ENCODE assay signal across 16 cellular contexts in the genomic region with DNA sequence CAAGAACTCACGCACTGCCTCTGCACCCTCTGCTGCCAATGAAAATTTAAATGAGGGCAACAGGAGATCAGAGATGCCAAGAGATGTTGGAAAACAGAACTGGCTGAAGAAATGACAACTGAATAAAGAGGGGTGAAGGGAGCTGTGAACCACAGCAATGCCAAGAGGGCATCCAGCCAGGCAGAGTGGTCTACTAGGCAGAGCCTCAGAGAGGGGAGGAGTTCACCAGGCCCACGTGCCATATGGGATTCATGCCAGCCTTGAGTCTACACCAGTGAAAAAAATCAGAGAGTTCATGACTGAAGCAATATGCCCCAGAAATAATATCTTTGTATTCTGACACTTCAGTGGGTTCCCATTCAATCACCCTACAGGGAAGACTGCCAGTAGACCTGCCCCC. TPM values are rescaled to one million over a fixed set of nuclear protein-coding genes. Genes with fewer than 3 reads are reported as not detected.
A peak's percentile ranks its signal among the peaks of the same experiment; 100 is the strongest.
DNase-seq lines count a peak whose midpoint lies in the region; ATAC-seq, FAIRE-seq and TF ChIP-seq lines count a peak whose summit lies in the region.
"Had no signal": no experiment of that assay in that cellular context is flagged by ENCODE, and none has a peak within 500 bp of the region (broad histone marks: within the 10 kb centered on the region; RNA-seq: fewer than 3 reads in every experiment).

No MANE protein-coding gene starts in this region.

- no peak for TF ChIP-seq RAD21 in HepG2 (CRISPR knock-in tag; IDR thresholded peaks at IDR 0.05)

- TF ChIP-seq EP300 in HepG2 (IDR thresholded peaks at IDR 0.05; ENCODE audit: low read depth in 2 of 2, low read length in 2 of 2) (no peak), HepG2 (CRISPR knock-in tag; IDR thresholded peaks at IDR 0.05; ENCODE audit: borderline replicate concordance) (no peak)

- H3K9ac ChIP-seq in HepG2 (ENCODE audit: insufficient read depth, low read depth, low read length), result no peak overlapping the region
- H3K9ac ChIP-seq in endodermal cell (ENCODE audit: extremely low read depth, low read length, poor library complexity, severe bottlenecking), result no peak overlapping the region

- peak overlapping the region; percentile 96 for H3K4me3 Mint-ChIP-seq in activated naive CD8-positive, alpha-beta T cell
- no peak overlapping the region for H3K4me3 Mint-ChIP-seq in activated naive CD8-positive, alpha-beta T cell treated with anti-CD3 and anti-CD28 coated beads, Interleukin-2, amount 50 U/mL, for 24 hours
- H3K4me3 Mint-ChIP-seq in activated CD4-positive, alpha-beta memory T cell treated with anti-CD3 and anti-CD28 coated beads, Interleukin-2, amount 10 ng/mL, durations not matched to agents 7 days and 5 days, result peak overlapping the region; percentile 27
- no peak overlapping the region for H3K4me3 Mint-ChIP-seq in endodermal cell

- in situ Hi-C loops in HepG2 (cut with HindIII; ENCODE audit: extremely low pct_ligation_motif_present, low pct_unique_long_range_greater_than_20kb), result loop anchor here (10.0 kb wide), 1 partner anchor 50 kb away; no protein-coding TSS in a partner anchor

- no peaks in the 10 kb centered on the region for H3K9me3 Mint-ChIP-seq in activated naive CD8-positive, alpha-beta T cell (ENCODE audit: low read depth)
- no peaks in the 10 kb centered on the region for H3K9me3 Mint-ChIP-seq in activated naive CD8-positive, alpha-beta T cell treated with anti-CD3 and anti-CD28 coated beads, Interleukin-2, amount 50 U/mL, for 24 hours
- peaks cover 8% of the 10 kb centered on the region for H3K9me3 Mint-ChIP-seq in activated CD4-positive, alpha-beta memory T cell treated with anti-CD3 and anti-CD28 coated beads, Interleukin-2, amount 10 ng/mL, durations not matched to agents 7 days and 5 days
- H3K9me3 Mint-ChIP-seq in endodermal cell, result no peaks in the 10 kb centered on the region

- peak overlapping the region; percentile 94 for H3K4me2 ChIP-seq in HepG2 (ENCODE audit: low read depth, low read length)

- intact Hi-C loops in HepG2 (cut with micrococcal nuclease; ENCODE audit: unreplicated experiment) (loop anchor here (5.0 kb wide), 1 partner anchor 33 kb away; a partner anchor contains a TSS), uterus (cut with DNase I; ENCODE audit: low total_unique reads) (no loop called here)

- no peak for TF ChIP-seq CTCF in HepG2 (CRISPR knock-in tag; IDR thresholded peaks at IDR 0.05)
- no peak for TF ChIP-seq CTCF in uterus (IDR thresholded peaks at IDR 0.05)
- TF ChIP-seq CTCF in endodermal cell (conservative IDR thresholded peaks at IDR 0.05), result no peak

- H3K27ac ChIP-seq in HepG2 (ENCODE audit: extremely low read length, insufficient read depth, low read length) (no peak overlapping the region), uterus (peak overlapping the region; percentile 50 to 68), endodermal cell (ENCODE audit: low read depth, low read length) (no peak overlapping the region)

- peaks cover 84% of the 10 kb centered on the region for H3K4me1 ChIP-seq in HepG2 (ENCODE audit: insufficient read depth, low read length)
- H3K4me1 ChIP-seq in uterus, result peaks cover 4 to 17% of the 10 kb centered on the region in 2 donors
- no peaks in the 10 kb centered on the region for H3K4me1 ChIP-seq in endodermal cell (ENCODE audit: control insufficient read depth, insufficient read depth, low read length)

- H3K27ac Mint-ChIP-seq in activated naive CD8-positive, alpha-beta T cell, result no peak overlapping the region
- H3K27ac Mint-ChIP-seq in activated naive CD8-positive, alpha-beta T cell treated with anti-CD3 and anti-CD28 coated beads, Interleukin-2, amount 50 U/mL, for 24 hours, result no peak overlapping the region
- H3K27ac Mint-ChIP-seq in activated CD4-positive, alpha-beta memory T cell treated with anti-CD3 and anti-CD28 coated beads, Interleukin-2, amount 10 ng/mL, durations not matched to agents 7 days and 5 days, result peak overlapping the region; percentile 58
- H3K27ac Mint-ChIP-seq in endodermal cell, result no peak overlapping the region

- H3K36me3 ChIP-seq in HepG2 (replicated peaks in 1 of 2; ENCODE audit: control insufficient read depth in 1 of 2, insufficient read depth in 2 of 2, low read length in 2 of 2) (peaks cover 13 to 45% of the 10 kb centered on the region in 2 experiments; a peak in 4 of 5 replicates), uterus (no peaks in the 10 kb centered on the region), endodermal cell (ENCODE audit: control insufficient read depth, insufficient read depth, low read length) (no peaks in the 10 kb centered on the region)

- peaks cover 52% of the 10 kb centered on the region for H3K4me1 Mint-ChIP-seq in activated naive CD8-positive, alpha-beta T cell (ENCODE audit: low read depth)
- H3K4me1 Mint-ChIP-seq in activated naive CD8-positive, alpha-beta T cell treated with anti-CD3 and anti-CD28 coated beads, Interleukin-2, amount 50 U/mL, for 24 hours, result peaks cover 49% of the 10 kb centered on the region
- peaks cover 70% of the 10 kb centered on the region for H3K4me1 Mint-ChIP-seq in activated CD4-positive, alpha-beta memory T cell treated with anti-CD3 and anti-CD28 coated beads, Interleukin-2, amount 10 ng/mL, durations not matched to agents 7 days and 5 days
- peaks cover 20% of the 10 kb centered on the region for H3K4me1 Mint-ChIP-seq in endodermal cell

- H3K9me3 ChIP-seq in HepG2 (ENCODE audit: low read length) (no peaks in the 10 kb centered on the region), uterus (no peaks in the 10 kb centered on the region), endodermal cell (ENCODE audit: control insufficient read depth, low read length) (no peaks in the 10 kb centered on the region)

- 95% methylated on average over 2 of the region's 2 CpGs for WGBS in HepG2 (ENCODE audit: low lambda C conversion rate)
- WGBS in endodermal cell (ENCODE audit: insufficient coverage in 1 of 2, insufficient read length in 1 of 2), 2 experiments, result 81 to 93% methylated on average over 2 of the region's 2 CpGs

- POLR2A ChIA-PET in activated CD4-positive, alpha-beta memory T cell treated with anti-CD3 and anti-CD28 coated beads, Interleukin-2, amount 10 ng/mL, durations not matched to agents 7 days and 5 days (lab: Charles Lee), result no interaction called here
- POLR2A ChIA-PET in HepG2 (lab: Yijun Ruan, JAX), result interaction anchor here (6.1 kb wide), 1 partner anchor 17 kb away, joined by 102 read pairs; a partner anchor contains a TSS

- H3K79me2 ChIP-seq in HepG2 (ENCODE audit: insufficient read depth, low read length), result peaks cover 51% of the 10 kb centered on the region

- H3K27me3 ChIP-seq in HepG2 (ENCODE audit: control insufficient read depth in 1 of 2, insufficient read depth in 2 of 2, low read length in 2 of 2) (no peaks in the 10 kb centered on the region; a peak in 1 of 5 replicates), uterus (no peaks in the 10 kb centered on the region), endodermal cell (ENCODE audit: control insufficient read depth, insufficient read depth, low read length, poor library complexity, severe bottlenecking) (no peaks in the 10 kb centered on the region)

- no peak for DNase-seq in activated naive CD8-positive, alpha-beta T cell treated with anti-CD3 and anti-CD28 coated beads, Interleukin-2, amount 50 U/mL, for 24 hours
- DNase-seq in activated CD4-positive, alpha-beta memory T cell treated with anti-CD3 and anti-CD28 coated beads, Interleukin-2, amount 10 ng/mL, durations not matched to agents 7 days and 5 days, result no peak
- no peak for DNase-seq in HepG2 (ENCODE audit: low spot score)
- no peak for DNase-seq in uterus
- DNase-seq in endodermal cell, result no peak
- DNase-seq: activated CD4-positive, alpha-beta T cell treated with anti-CD3 and anti-CD28 coated beads for 4 hours; DMS53; Kasumi-1; NCI-H82; Right ventricle myocardium superior; T-helper 9 cell had no signal

- peaks cover 22% of the 10 kb centered on the region for H3K36me3 Mint-ChIP-seq in activated naive CD8-positive, alpha-beta T cell
- H3K36me3 Mint-ChIP-seq in activated naive CD8-positive, alpha-beta T cell treated with anti-CD3 and anti-CD28 coated beads, Interleukin-2, amount 50 U/mL, for 24 hours (ENCODE audit: low read depth), result peaks cover 49% of the 10 kb centered on the region
- H3K36me3 Mint-ChIP-seq in activated CD4-positive, alpha-beta memory T cell treated with anti-CD3 and anti-CD28 coated beads, Interleukin-2, amount 10 ng/mL, durations not matched to agents 7 days and 5 days (ENCODE audit: low read depth), result peaks cover 87% of the 10 kb centered on the region
- H3K36me3 Mint-ChIP-seq in endodermal cell (ENCODE audit: low read depth), result no peaks in the 10 kb centered on the region

- 0 out of 2 replicates have a peak, but pooled peaks cover 4% of the 10 kb centered on the region for H4K20me1 ChIP-seq in HepG2 (ENCODE audit: insufficient read depth, low read length)

- ATAC-seq in activated naive CD8-positive, alpha-beta T cell treated with anti-CD3 and anti-CD28 coated beads, Interleukin-2, amount 50 U/mL, for 24 hours, result no peak
- ATAC-seq in HepG2 (no peak), GM18498 (IDR thresholded peaks at IDR 0.05; ENCODE audit: unreplicated experiment) (no peak)
- ATAC-seq: HCT116 had no signal

- TF ChIP-seq POLR2A in HepG2 (IDR thresholded peaks at IDR 0.05; ENCODE audit: insufficient read depth in 1 of 2, low read depth in 2 of 2, low read length in 2 of 2) (no peak), uterus (IDR thresholded peaks at IDR 0.05) (no peak)

- H3K4me3 ChIP-seq in HepG2 (replicated peaks in 1 of 3; ENCODE audit: insufficient read depth in 1 of 3, low read depth in 2 of 3, low read length in 3 of 3) (no peak overlapping the region; a peak in 1 of 6 replicates), uterus (no peak overlapping the region), endodermal cell (ENCODE audit: low read length) (no peak overlapping the region)

- H3K27me3 Mint-ChIP-seq in activated naive CD8-positive, alpha-beta T cell, result no peaks in the 10 kb centered on the region
- no peaks in the 10 kb centered on the region for H3K27me3 Mint-ChIP-seq in activated naive CD8-positive, alpha-beta T cell treated with anti-CD3 and anti-CD28 coated beads, Interleukin-2, amount 50 U/mL, for 24 hours
- no peaks in the 10 kb centered on the region for H3K27me3 Mint-ChIP-seq in activated CD4-positive, alpha-beta memory T cell treated with anti-CD3 and anti-CD28 coated beads, Interleukin-2, amount 10 ng/mL, durations not matched to agents 7 days and 5 days
- no peaks in the 10 kb centered on the region for H3K27me3 Mint-ChIP-seq in endodermal cell (ENCODE audit: insufficient read depth)

- CTCF ChIA-PET in activated CD4-positive, alpha-beta memory T cell treated with anti-CD3 and anti-CD28 coated beads, Interleukin-2, amount 10 ng/mL, durations not matched to agents 7 days and 5 days (lab: Charles Lee), result interaction anchor here (1.4 to 1.6 kb wide), 2 partner anchors 18 to 43 kb away, joined by 3 to 6 read pairs; no protein-coding TSS in a partner anchor
- CTCF ChIA-PET in HepG2 (lab: Yijun Ruan, JAX; ENCODE audit: low intra/inter-chr PET ratio, low total read pairs), result no interaction called here

- BruUV-seq in HepG2 (replicated peaks; lab: Mats Ljungman, UMichigan), result no TSS peak

- no peak overlapping the region for H2AFZ ChIP-seq in HepG2 (ENCODE audit: low read length)

- no peak for FAIRE-seq in HepG2 (lab: Jason Lieb, UNC)
- FAIRE-seq: keratinocyte had no signal

RNA-seq across cellular contexts. Expression of a gene that starts 4.4 kb away (rescaled TPM):
- 10 to 100 TPM; 82.3 to 83.0 TPM for total RNA-seq in activated CD4-positive, alpha-beta memory T cell treated with anti-CD3 and anti-CD28 coated beads, Interleukin-2, amount 10 ng/mL, durations not matched to agents 7 days and 5 days
- total RNA-seq in HepG2 (2016; rRNA removed; fragmentation: Illumina TruSeq; extraction: Trizol), result 28.7 and 34.3 TPM in 2 replicates
- 2.5 and 3.6 TPM in 2 replicates for total RNA-seq in HepG2 (2016; cell fraction: cytosol; rRNA removed; fragmentation: Illumina TruSeq; extraction: Trizol; ENCODE audit: low read depth)
- 27.0 and 29.3 TPM in 2 replicates for total RNA-seq in HepG2 (2016; cell fraction: insoluble cytoplasmic fraction; rRNA removed; fragmentation: Illumina TruSeq; extraction: Trizol)
- 8.2 and 9.0 TPM in 2 replicates for total RNA-seq in HepG2 (2016; cell fraction: membrane; rRNA removed; fragmentation: Illumina TruSeq; extraction: Trizol)
- total RNA-seq in HepG2 (2016; cell fraction: nucleus; rRNA removed; fragmentation: Illumina TruSeq; extraction: Trizol), result 16.8 and 21.4 TPM in 2 replicates
- 51.2 and 94.4 TPM in 2 replicates for polyA plus RNA-seq in HepG2 (2011; rRNA removed)
- 53.4 and 72.6 TPM in 2 replicates for polyA plus RNA-seq in HepG2 (2011; cell fraction: cytosol; rRNA removed)
- 195 and 245 TPM in 2 replicates for polyA plus RNA-seq in HepG2 (2011; cell fraction: nucleus; rRNA removed)
- polyA plus RNA-seq in HepG2 (2012), result 58.3 and 88.7 TPM in 2 replicates
- polyA plus RNA-seq in HepG2 (2016; cell fraction: cytosol; fragmentation: Illumina TruSeq; extraction: Trizol; ENCODE audit: low read depth), result 1.8 TPM in 2 replicates
- polyA plus RNA-seq in HepG2 (2016; cell fraction: insoluble cytoplasmic fraction; fragmentation: Illumina TruSeq; extraction: Trizol; ENCODE audit: low read depth), result 20.2 and 26.3 TPM in 2 replicates
- 4.4 and 5.1 TPM in 2 replicates for polyA plus RNA-seq in HepG2 (2016; cell fraction: membrane; fragmentation: Illumina TruSeq; extraction: Trizol; ENCODE audit: low read depth)
- polyA plus RNA-seq in HepG2 (2016; cell fraction: nucleus; fragmentation: Illumina TruSeq; extraction: Trizol; ENCODE audit: insufficient read depth, low read depth), result 31.6 and 34.2 TPM in 2 replicates
- 34.5 and 120 TPM in 2 replicates for polyA minus RNA-seq in HepG2 (2011; rRNA and poly(A)+ RNA removed; ENCODE audit: low replicate concordance)
- polyA minus RNA-seq in HepG2 (2011; cell fraction: cytosol; rRNA and poly(A)+ RNA removed), result 39.4 and 67.2 TPM in 2 replicates
- polyA minus RNA-seq in HepG2 (2011; cell fraction: nucleus; rRNA and poly(A)+ RNA removed), result 44.7 and 77.3 TPM in 2 replicates
- 10 to 100 TPM; 15.6 to 96.2 (median 60.3) TPM for total RNA-seq in uterus
- 1 to 10 TPM; 2.1 to 7.9 TPM for total RNA-seq in endodermal cell
- 7.4 TPM for polyA plus RNA-seq in endodermal cell (2013, experiment 1 of 2)
- polyA plus RNA-seq in endodermal cell (2013, experiment 2 of 2), result 7.3 TPM

RNA-seq across cellular contexts. Expression of a gene that starts 18.0 kb away (rescaled TPM):
- total RNA-seq in activated CD4-positive, alpha-beta memory T cell treated with anti-CD3 and anti-CD28 coated beads, Interleukin-2, amount 10 ng/mL, durations not matched to agents 7 days and 5 days, result 10 to 100 TPM; 63.0 to 64.0 TPM
- total RNA-seq in HepG2 (2016; rRNA removed; fragmentation: Illumina TruSeq; extraction: Trizol), result 11.2 and 20.3 TPM in 2 replicates
- 2.3 and 2.8 TPM in 2 replicates for total RNA-seq in HepG2 (2016; cell fraction: cytosol; rRNA removed; fragmentation: Illumina TruSeq; extraction: Trizol; ENCODE audit: low read depth)
- total RNA-seq in HepG2 (2016; cell fraction: insoluble cytoplasmic fraction; rRNA removed; fragmentation: Illumina TruSeq; extraction: Trizol), result 10.1 and 20.9 TPM in 2 replicates
- total RNA-seq in HepG2 (2016; cell fraction: membrane; rRNA removed; fragmentation: Illumina TruSeq; extraction: Trizol), result 3.2 and 3.4 TPM in 2 replicates
- total RNA-seq in HepG2 (2016; cell fraction: nucleus; rRNA removed; fragmentation: Illumina TruSeq; extraction: Trizol), result 19.4 and 20.3 TPM in 2 replicates
- 75.0 and 124 TPM in 2 replicates for polyA plus RNA-seq in HepG2 (2011; rRNA removed)
- polyA plus RNA-seq in HepG2 (2011; cell fraction: cytosol; rRNA removed), result 57.2 and 84.6 TPM in 2 replicates
- 110 and 144 TPM in 2 replicates for polyA plus RNA-seq in HepG2 (2011; cell fraction: nucleus; rRNA removed)
- 126 and 159 TPM in 2 replicates for polyA plus RNA-seq in HepG2 (2012)
- 2.5 and 2.9 TPM in 2 replicates for polyA plus RNA-seq in HepG2 (2016; cell fraction: cytosol; fragmentation: Illumina TruSeq; extraction: Trizol; ENCODE audit: low read depth)
- polyA plus RNA-seq in HepG2 (2016; cell fraction: insoluble cytoplasmic fraction; fragmentation: Illumina TruSeq; extraction: Trizol; ENCODE audit: low read depth), result 12.0 and 13.0 TPM in 2 replicates
- polyA plus RNA-seq in HepG2 (2016; cell fraction: membrane; fragmentation: Illumina TruSeq; extraction: Trizol; ENCODE audit: low read depth), result 3.3 and 3.8 TPM in 2 replicates
- 37.3 and 42.3 TPM in 2 replicates for polyA plus RNA-seq in HepG2 (2016; cell fraction: nucleus; fragmentation: Illumina TruSeq; extraction: Trizol; ENCODE audit: insufficient read depth, low read depth)
- polyA minus RNA-seq in HepG2 (2011; rRNA and poly(A)+ RNA removed; ENCODE audit: low replicate concordance), result 2.0 and 61.9 TPM in 2 replicates
- 61.5 and 88.3 TPM in 2 replicates for polyA minus RNA-seq in HepG2 (2011; cell fraction: cytosol; rRNA and poly(A)+ RNA removed)
- 34.2 and 54.7 TPM in 2 replicates for polyA minus RNA-seq in HepG2 (2011; cell fraction: nucleus; rRNA and poly(A)+ RNA removed)
- 10 to 100 TPM in 3 of 4 donors, 1 to 10 TPM in 1; 9.8 to 89.7 (median 19.9) TPM for total RNA-seq in uterus
- total RNA-seq in endodermal cell, result under 1 TPM; 0.11 to 0.22 TPM
- polyA plus RNA-seq in endodermal cell (2013, experiment 1 of 2), result not detected
- polyA plus RNA-seq in endodermal cell (2013, experiment 2 of 2), result not detected

RNA-seq across cellular contexts. Expression of a gene that starts 33.3 kb away (rescaled TPM):
- total RNA-seq in activated CD4-positive, alpha-beta memory T cell treated with anti-CD3 and anti-CD28 coated beads, Interleukin-2, amount 10 ng/mL, durations not matched to agents 7 days and 5 days, result 1 to 10 TPM; 7.5 to 7.6 TPM
- total RNA-seq in HepG2 (2016; rRNA removed; fragmentation: Illumina TruSeq; extraction: Trizol), result 0.45 and 0.77 TPM in 2 replicates
- total RNA-seq in HepG2 (2016; cell fraction: cytosol; rRNA removed; fragmentation: Illumina TruSeq; extraction: Trizol; ENCODE audit: low read depth), result not detected in 2 replicates
- 0.54 and 0.76 TPM in 2 replicates for total RNA-seq in HepG2 (2016; cell fraction: insoluble cytoplasmic fraction; rRNA removed; fragmentation: Illumina TruSeq; extraction: Trizol)
- 0.15 and 0.45 TPM in 2 replicates for total RNA-seq in HepG2 (2016; cell fraction: membrane; rRNA removed; fragmentation: Illumina TruSeq; extraction: Trizol)
- total RNA-seq in HepG2 (2016; cell fraction: nucleus; rRNA removed; fragmentation: Illumina TruSeq; extraction: Trizol), result 0.78 and 0.91 TPM in 2 replicates
- 2.8 and 4.9 TPM in 2 replicates for polyA plus RNA-seq in HepG2 (2011; rRNA removed)
- 1.8 and 3.0 TPM in 2 replicates for polyA plus RNA-seq in HepG2 (2011; cell fraction: cytosol; rRNA removed)
- polyA plus RNA-seq in HepG2 (2011; cell fraction: nucleus; rRNA removed), result 5.6 and 9.1 TPM in 2 replicates
- polyA plus RNA-seq in HepG2 (2012), result 3.2 and 7.5 TPM in 2 replicates
- 0.06 and 0.10 TPM in 2 replicates for polyA plus RNA-seq in HepG2 (2016; cell fraction: cytosol; fragmentation: Illumina TruSeq; extraction: Trizol; ENCODE audit: low read depth)
- 0.57 and 0.62 TPM in 2 replicates for polyA plus RNA-seq in HepG2 (2016; cell fraction: insoluble cytoplasmic fraction; fragmentation: Illumina TruSeq; extraction: Trizol; ENCODE audit: low read depth)
- polyA plus RNA-seq in HepG2 (2016; cell fraction: membrane; fragmentation: Illumina TruSeq; extraction: Trizol; ENCODE audit: low read depth), result 0.11 and 0.16 TPM in 2 replicates
- 0.96 and 1.2 TPM in 2 replicates for polyA plus RNA-seq in HepG2 (2016; cell fraction: nucleus; fragmentation: Illumina TruSeq; extraction: Trizol; ENCODE audit: insufficient read depth, low read depth)
- polyA minus RNA-seq in HepG2 (2011; rRNA and poly(A)+ RNA removed; ENCODE audit: low replicate concordance), result 1.5 TPM in 1 of 2 replicates, not detected in the other
- 0.70 and 1.5 TPM in 2 replicates for polyA minus RNA-seq in HepG2 (2011; cell fraction: cytosol; rRNA and poly(A)+ RNA removed)
- 0.90 and 2.7 TPM in 2 replicates for polyA minus RNA-seq in HepG2 (2011; cell fraction: nucleus; rRNA and poly(A)+ RNA removed)
- 10 to 100 TPM in 2 of 4 donors, 1 to 10 TPM in 1, not detected in 1; 1.0 to 35.2 (median 16.9) TPM for total RNA-seq in uterus
- total RNA-seq in endodermal cell, result not detected
- 0.07 TPM for polyA plus RNA-seq in endodermal cell (2013, experiment 1 of 2)
- polyA plus RNA-seq in endodermal cell (2013, experiment 2 of 2), result 0.17 TPM
- total RNA-seq: mononuclear cell had no signal

Comparison
In these comparisons a context has a peak if more than half of its experiments do, and no peak if none do; other contexts are left out.
1. H3K4me3 Mint-ChIP-seq: peak in activated naive CD8-positive, alpha-beta T cell (single experiment) and activated CD4-positive, alpha-beta memory T cell treated with anti-CD3 and anti-CD28 coated beads, Interleukin-2, amount 10 ng/mL, durations not matched to agents 7 days and 5 days (single experiment); none in activated naive CD8-positive, alpha-beta T cell treated with anti-CD3 and anti-CD28 coated beads, Interleukin-2, amount 50 U/mL, for 24 hours (single experiment) and endodermal cell (single experiment).
2. H3K27ac ChIP-seq: peak in uterus (2 of 2); none in HepG2 (single experiment) and endodermal cell (single experiment).